Comparison of ENCODE assay signal across 1 cellular context in genomic region chr4:64388252-64388651, GRCh38.
TF ChIP-seq lines count a peak whose summit lies in the region.

No MANE protein-coding gene starts in this region.

TF ChIP-seq in HepG2, 621 proteins besides CTCF, POLR2A, EP300 and RAD21 (continued from another document):
- TF ChIP-seq DZIP1 (CRISPR knock-in tag; IDR thresholded peaks at IDR 0.05) (no peak), PAWR (CRISPR knock-in tag; IDR thresholded peaks at IDR 0.05; ENCODE audit: borderline replicate concordance) (no peak), MIXL1 (CRISPR knock-in tag; IDR thresholded peaks at IDR 0.05) (no peak), CREB1 (IDR thresholded peaks at IDR 0.05) (peak; percentile 58), CREB1 (CRISPR knock-in tag; IDR thresholded peaks at IDR 0.05) (no peak), ZNF569 (CRISPR knock-in tag; IDR thresholded peaks at IDR 0.05; ENCODE audit: borderline replicate concordance) (no peak), ATF7 (IDR thresholded peaks at IDR 0.05) (peak; percentile 57; the same call in 1 of the 2 replicates), ATF7 (CRISPR knock-in tag; IDR thresholded peaks at IDR 0.05) (no peak)
